ENCODE assay signal across 8 cellular contexts in the genomic region with DNA sequence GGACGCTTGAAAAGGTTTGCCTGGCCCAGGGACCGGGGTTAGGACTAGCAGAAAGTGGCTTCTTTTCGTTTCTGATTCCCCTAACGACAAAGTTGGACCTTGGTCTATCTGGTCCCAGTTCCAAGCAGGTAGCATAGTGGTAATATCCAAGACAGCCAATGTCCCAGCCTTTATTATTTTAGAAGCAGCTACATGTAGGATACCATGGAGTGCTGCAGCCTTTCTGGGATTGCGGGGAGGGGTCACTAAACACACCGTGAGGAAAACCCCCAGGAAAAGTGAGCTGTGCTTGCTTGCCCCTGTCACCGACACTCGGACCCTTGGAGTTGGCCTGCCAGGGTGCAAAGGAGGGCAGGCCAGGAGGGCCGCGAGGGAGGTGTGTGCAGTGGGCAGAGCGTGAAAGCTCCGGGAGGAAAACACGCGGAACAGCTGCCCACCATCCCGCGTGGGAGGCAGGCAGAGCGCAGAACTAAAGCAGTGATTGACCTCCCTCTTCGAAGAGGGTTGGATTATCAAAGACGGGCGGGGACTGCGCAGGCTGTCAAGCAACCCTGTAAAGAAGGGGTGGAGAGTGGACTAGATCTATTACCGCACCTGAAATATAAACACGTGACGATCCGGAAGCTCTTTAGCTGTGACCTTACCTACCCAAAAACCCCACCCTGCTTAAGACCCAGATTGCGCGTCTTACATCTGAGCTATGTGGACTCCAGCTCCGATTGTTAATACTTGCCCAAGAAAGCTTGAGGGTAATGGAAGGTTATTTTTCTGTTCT. TPM values are rescaled to one million over a fixed set of nuclear protein-coding genes. Genes with fewer than 3 reads are reported as not detected.
DNase-seq lines count a peak whose midpoint lies in the region; ATAC-seq and TF ChIP-seq lines count a peak whose summit lies in the region.

No MANE protein-coding gene starts in this region.

- H3K4me3 ChIP-seq in epithelial cell of esophagus (ENCODE audit: low read length) (peak overlapping the region; percentile 87), mucosa of stomach (ENCODE audit: low read length) (peak overlapping the region; percentile 75), thoracic aorta (peak overlapping the region; percentile 85)

- H3K27ac ChIP-seq in thoracic aorta, result peak overlapping the region; percentile 83 to 86

- peak; percentile 1 to 15 for DNase-seq in stimulated activated CD4-positive, alpha-beta T cell treated with anti-CD3 and anti-CD28 coated beads, Interleukin-12 subunit alpha, Interleukin-12 subunit beta, amount 100 ng/mL, for 24 hours (ENCODE audit: low read depth in 2 of 2)
- no peak for DNase-seq in stimulated activated CD4-positive, alpha-beta T cell treated with anti-CD3 and anti-CD28 coated beads, Interleukin-12 subunit alpha, Interleukin-12 subunit beta, amount 100 ng/mL, for 4 hours
- DNase-seq in NCI-H510A (lab: John Stamatoyannopoulos, UW), result peak; percentile 30
- DNase-seq in activated CD8-positive, alpha-beta memory T cell treated with anti-CD3 and anti-CD28 coated beads for 24 hours, result peak; percentile 73
- peak; percentile 80 for DNase-seq in epithelial cell of esophagus (ENCODE audit: low read depth)
- DNase-seq in thoracic aorta (ENCODE audit: low spot score), result no peak

- H3K9ac ChIP-seq in mucosa of stomach (ENCODE audit: low read length), result peak overlapping the region; percentile 88

- H3K4me1 ChIP-seq in mucosa of stomach (ENCODE audit: control insufficient read depth, insufficient read depth, low read length), result peaks cover 33% of the 10 kb centered on the region
- H3K4me1 ChIP-seq in thoracic aorta (ENCODE audit: control insufficient read depth in 1 of 2, low read depth in 2 of 2), result peaks cover 36 to 55% of the 10 kb centered on the region in 2 donors

- H3K9me3 ChIP-seq in mucosa of stomach (ENCODE audit: control insufficient read depth, low read length), result no peaks in the 10 kb centered on the region
- H3K9me3 ChIP-seq in thoracic aorta, result no peaks in the 10 kb centered on the region

- ATAC-seq in HG02884 (IDR thresholded peaks at IDR 0.05; ENCODE audit: unreplicated experiment), result peak; percentile 44
- ATAC-seq in thoracic aorta (ENCODE audit: insufficient number of reproducible peaks, low FRiP score, low read depth), result no peak

- H3K27me3 ChIP-seq in mucosa of stomach (ENCODE audit: control insufficient read depth, insufficient read depth, low read length) (no peaks in the 10 kb centered on the region), thoracic aorta (replicated peaks; ENCODE audit: insufficient read depth) (no peaks in the 10 kb centered on the region)

- H3K36me3 ChIP-seq in mucosa of stomach (ENCODE audit: control insufficient read depth, insufficient read depth, low read length) (no peaks in the 10 kb centered on the region), thoracic aorta (no peaks in the 10 kb centered on the region)

- TF ChIP-seq CTCF in epithelial cell of esophagus (IDR thresholded peaks at IDR 0.05; ENCODE audit: insufficient read depth, low read depth, low read length, missing control alignments) (no peak), thoracic aorta (IDR thresholded peaks at IDR 0.05) (no peak)

RNA-seq across cellular contexts. Expression of gene MAP4K3, which starts 0.6 kb away (rescaled TPM):
- total RNA-seq in thoracic aorta, result 10 to 100 TPM; 53.7 to 58.8 TPM

Comparison
In these comparisons a context has a peak if more than half of its experiments do, and no peak if none do; other contexts are left out.
1. DNase-seq: peak in stimulated activated CD4-positive, alpha-beta T cell treated with anti-CD3 and anti-CD28 coated beads, Interleukin-12 subunit alpha, Interleukin-12 subunit beta, amount 100 ng/mL, for 24 hours (2 of 2), NCI-H510A (single experiment), activated CD8-positive, alpha-beta memory T cell treated with anti-CD3 and anti-CD28 coated beads for 24 hours (single experiment) and epithelial cell of esophagus (single experiment); none in stimulated activated CD4-positive, alpha-beta T cell treated with anti-CD3 and anti-CD28 coated beads, Interleukin-12 subunit alpha, Interleukin-12 subunit beta, amount 100 ng/mL, for 4 hours (single experiment) and thoracic aorta (single experiment).
2. Peak in every context shown above with its lines, with median percentiles within 50 percentile points of each other: H3K4me3 ChIP-seq.